ENCODE assay signal across 11 cellular contexts in the genomic region with DNA sequence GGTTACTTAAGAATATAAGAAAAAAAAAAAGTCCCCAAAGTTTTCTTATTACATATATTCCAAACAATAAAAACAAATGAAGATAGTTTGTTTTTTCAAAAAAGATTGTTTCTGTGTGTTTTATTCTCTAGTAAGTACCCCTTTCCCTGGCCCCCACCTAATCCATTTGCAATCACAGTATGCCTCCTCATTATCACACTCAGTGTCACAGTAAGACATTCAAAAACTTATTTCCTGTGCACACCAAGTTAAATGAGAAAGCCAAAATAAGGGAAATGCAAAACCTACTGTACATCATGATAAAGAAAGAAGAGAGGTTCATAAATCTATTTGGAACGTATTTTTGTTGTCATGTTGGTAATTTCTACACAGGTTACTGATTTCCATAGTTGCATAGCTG.
A peak's percentile ranks its signal among the peaks of the same experiment; 100 is the strongest.
DNase-seq lines count a peak whose midpoint lies in the region; ATAC-seq and TF ChIP-seq lines count a peak whose summit lies in the region.
"Had no signal": no experiment of that assay in that cellular context is flagged by ENCODE, and none has a peak within 500 bp of the region (broad histone marks: within the 10 kb centered on the region; RNA-seq: fewer than 3 reads in every experiment).

No MANE protein-coding gene starts in this region.

- CTCF ChIA-PET in activated CD4-positive, alpha-beta memory T cell treated with anti-CD3 and anti-CD28 coated beads, Interleukin-2, amount 10 ng/mL, durations not matched to agents 7 days and 5 days (lab: Charles Lee): interaction anchor here (0.9 to 4.1 kb wide), 2 partner anchors 17 to 61 kb away, joined by 4 to 26 read pairs; a partner anchor contains a TSS

- no peak overlapping the region for H2BK5ac ChIP-seq in neuronal stem cell (ENCODE audit: low read length)

- no peak overlapping the region for H2BK15ac ChIP-seq in neuronal stem cell (ENCODE audit: low read length)

- WGBS in smooth muscle cell (ENCODE audit: low lambda C conversion rate): 71% methylated on average over 1 of the region's 1 CpG
- no CpG with 5 or more reads among the region's 1 CpG for WGBS in neuronal stem cell (ENCODE audit: extremely low coverage in 2 of 2, insufficient read length in 2 of 2, insufficient replicate concordance in 1 of 2), 2 donors

- H3K4me3 Mint-ChIP-seq in activated T-cell treated with anti-CD3 and anti-CD28 coated beads, Interleukin-2, amount 50 U/mL, for 72 hours: peak overlapping the region; percentile 68 to 93
- H3K4me3 Mint-ChIP-seq in activated CD4-positive, alpha-beta memory T cell treated with anti-CD3 and anti-CD28 coated beads, Interleukin-2, amount 10 ng/mL, durations not matched to agents 7 days and 5 days: peak overlapping the region; percentile 65

- no peaks in the 10 kb centered on the region for H4K20me1 ChIP-seq in smooth muscle cell (ENCODE audit: low read depth)

- H3K23ac ChIP-seq in neuronal stem cell (ENCODE audit: low read depth, low read length, poor library complexity): no peak overlapping the region

- H2AK5ac ChIP-seq in neuronal stem cell (ENCODE audit: low read depth, low read length): no peak overlapping the region

- no peak overlapping the region for H4K8ac ChIP-seq in neuronal stem cell (ENCODE audit: low read depth, low read length)

- no peaks in the 10 kb centered on the region for H3K79me1 ChIP-seq in neuronal stem cell (ENCODE audit: low read depth, low read length)

- no peak overlapping the region for H2BK12ac ChIP-seq in neuronal stem cell (ENCODE audit: low read length)

- peaks cover 75% of the 10 kb centered on the region for H3K4me1 Mint-ChIP-seq in activated T-cell treated with anti-CD3 and anti-CD28 coated beads, Interleukin-2, amount 50 U/mL, for 72 hours (ENCODE audit: low read depth)
- peaks cover 73% of the 10 kb centered on the region for H3K4me1 Mint-ChIP-seq in activated CD4-positive, alpha-beta memory T cell treated with anti-CD3 and anti-CD28 coated beads, Interleukin-2, amount 10 ng/mL, durations not matched to agents 7 days and 5 days

- H3K9me3 ChIP-seq in smooth muscle cell (replicated peaks; ENCODE audit: low read depth) (no peaks in the 10 kb centered on the region), neuronal stem cell (replicated peaks in 1 of 2; ENCODE audit: control insufficient read depth in 2 of 2, insufficient read depth in 1 of 2, low read depth in 1 of 2, low read length in 2 of 2) (peaks cover 0 to 9% of the 10 kb centered on the region in 2 donors)
- H3K9me3 ChIP-seq: suprapubic skin had no signal

- H2BK120ac ChIP-seq in neuronal stem cell (ENCODE audit: low read depth, low read length): no peak overlapping the region

- H3K79me2 ChIP-seq in smooth muscle cell (ENCODE audit: low read depth): no peaks in the 10 kb centered on the region

- no peak overlapping the region for H4K91ac ChIP-seq in neuronal stem cell (ENCODE audit: low read depth, low read length, poor library complexity)

- H3K4me1 ChIP-seq in smooth muscle cell (ENCODE audit: low read depth): peaks cover 20% of the 10 kb centered on the region
- H3K4me1 ChIP-seq in neuronal stem cell (ENCODE audit: control insufficient read depth in 2 of 2, insufficient read depth in 1 of 2, low read depth in 1 of 2, low read length in 2 of 2): peaks cover 0 to 17% of the 10 kb centered on the region in 2 donors

- peak; percentile 41 to 47 for ATAC-seq in activated T-cell treated with anti-CD3 and anti-CD28 coated beads, Interleukin-2, amount 50 U/mL, for 72 hours (replicated peaks in 1 of 2)
- peak; percentile 34 for ATAC-seq in HG02852 (IDR thresholded peaks at IDR 0.05; ENCODE audit: unreplicated experiment)
- ATAC-seq: Panc1 had no signal

- H3K9me3 Mint-ChIP-seq in activated T-cell treated with anti-CD3 and anti-CD28 coated beads, Interleukin-2, amount 50 U/mL, for 72 hours: peaks cover 0 to 2% of the 10 kb centered on the region in 2 donors
- no peaks in the 10 kb centered on the region for H3K9me3 Mint-ChIP-seq in activated CD4-positive, alpha-beta memory T cell treated with anti-CD3 and anti-CD28 coated beads, Interleukin-2, amount 10 ng/mL, durations not matched to agents 7 days and 5 days

- H3K4me3 ChIP-seq in smooth muscle cell: no peak overlapping the region
- no peak overlapping the region for H3K4me3 ChIP-seq in neuronal stem cell (ENCODE audit: low read length in 2 of 2)
- H3K4me3 ChIP-seq: suprapubic skin had no signal

- H3K18ac ChIP-seq in neuronal stem cell (ENCODE audit: low read length): no peak overlapping the region

- peaks cover 14% of the 10 kb centered on the region for H3F3A ChIP-seq in smooth muscle cell (ENCODE audit: low read depth)

- H2AFZ ChIP-seq in smooth muscle cell (ENCODE audit: low read depth) (no peak overlapping the region), neuronal stem cell (ENCODE audit: low read length) (no peak overlapping the region)

- H3K14ac ChIP-seq in neuronal stem cell (ENCODE audit: low read length): no peak overlapping the region

- H3K9ac ChIP-seq in smooth muscle cell (ENCODE audit: low read depth) (peak overlapping the region; percentile 12), neuronal stem cell (ENCODE audit: low read depth, low read length, poor library complexity) (no peak overlapping the region)

- H3K36me3 ChIP-seq in smooth muscle cell (ENCODE audit: low read depth): no peaks in the 10 kb centered on the region
- H3K36me3 ChIP-seq in neuronal stem cell (replicated peaks in 1 of 2; ENCODE audit: control insufficient read depth in 2 of 2, insufficient read depth in 2 of 2, low read length in 2 of 2): peaks cover 0 to 35% of the 10 kb centered on the region in 2 donors
- H3K36me3 ChIP-seq: suprapubic skin had no signal

- POLR2A ChIA-PET in activated CD4-positive, alpha-beta memory T cell treated with anti-CD3 and anti-CD28 coated beads, Interleukin-2, amount 10 ng/mL, durations not matched to agents 7 days and 5 days (lab: Charles Lee): interaction anchor here (1.0 to 12.0 kb wide), 9 partner anchors 11 to 62 kb away, joined by 4 to 189 read pairs (median 7); a partner anchor contains a TSS

- peaks cover 2 to 15% of the 10 kb centered on the region in 2 donors for H3K36me3 Mint-ChIP-seq in activated T-cell treated with anti-CD3 and anti-CD28 coated beads, Interleukin-2, amount 50 U/mL, for 72 hours (ENCODE audit: insufficient read depth in 2 of 2)
- H3K36me3 Mint-ChIP-seq in activated CD4-positive, alpha-beta memory T cell treated with anti-CD3 and anti-CD28 coated beads, Interleukin-2, amount 10 ng/mL, durations not matched to agents 7 days and 5 days (ENCODE audit: low read depth): peaks cover 49% of the 10 kb centered on the region

- H3K27ac ChIP-seq in smooth muscle cell (ENCODE audit: low read depth): peak overlapping the region; percentile 85
- no peak overlapping the region for H3K27ac ChIP-seq in neuronal stem cell (replicated peaks; ENCODE audit: low read length)
- H3K27ac ChIP-seq: suprapubic skin had no signal

- TF ChIP-seq CTCF in smooth muscle cell (IDR thresholded peaks at IDR 0.05; ENCODE audit: borderline replicate concordance, insufficient read depth, poor library complexity, severe bottlenecking): no peak

- H3K27me3 ChIP-seq in smooth muscle cell (ENCODE audit: low read depth): no peaks in the 10 kb centered on the region
- H3K27me3 ChIP-seq in neuronal stem cell (ENCODE audit: control insufficient read depth in 3 of 3, insufficient read depth in 3 of 3, low read depth in 1 of 3, low read length in 3 of 3): no peaks in the 10 kb centered on the region
- H3K27me3 ChIP-seq: suprapubic skin had no signal

- H3K4ac ChIP-seq in neuronal stem cell (ENCODE audit: low read length): no peak overlapping the region

- no peak for DNase-seq in activated T-cell treated with anti-CD3 and anti-CD28 coated beads, Interleukin-2, amount 50 U/mL, for 72 hours
- DNase-seq in activated T-cell treated with anti-CD3 and anti-CD28 coated beads, Interleukin-2, amount 50 U/mL, for 48 hours: no peak
- DNase-seq in activated CD4-positive, alpha-beta memory T cell treated with anti-CD3 and anti-CD28 coated beads, Interleukin-2, amount 10 ng/mL, durations not matched to agents 7 days and 5 days: no peak
- DNase-seq in smooth muscle cell (lab: John Stamatoyannopoulos, UW; ENCODE audit: unreplicated experiment): no peak
- DNase-seq in activated CD4-positive, CD25-positive, alpha-beta regulatory T cell (lab: John Stamatoyannopoulos, UW): no peak
- DNase-seq in iPS-NIHi7 (ENCODE audit: extremely low spot score): no peak
- DNase-seq in neuronal stem cell (ENCODE audit: low spot score): no peak
- DNase-seq: small intestine had no signal

- H3K4me2 ChIP-seq in smooth muscle cell (peak overlapping the region; percentile 77), neuronal stem cell (ENCODE audit: insufficient read depth, low read length, poor library complexity, severe bottlenecking) (no peak overlapping the region)

- H3K27me3 Mint-ChIP-seq in activated T-cell treated with anti-CD3 and anti-CD28 coated beads, Interleukin-2, amount 50 U/mL, for 72 hours (ENCODE audit: low read depth): no peaks in the 10 kb centered on the region
- H3K27me3 Mint-ChIP-seq in activated CD4-positive, alpha-beta memory T cell treated with anti-CD3 and anti-CD28 coated beads, Interleukin-2, amount 10 ng/mL, durations not matched to agents 7 days and 5 days: no peaks in the 10 kb centered on the region

- H3K27ac Mint-ChIP-seq in activated T-cell treated with anti-CD3 and anti-CD28 coated beads, Interleukin-2, amount 50 U/mL, for 72 hours: peak overlapping the region; percentile 100
- H3K27ac Mint-ChIP-seq in activated CD4-positive, alpha-beta memory T cell treated with anti-CD3 and anti-CD28 coated beads, Interleukin-2, amount 10 ng/mL, durations not matched to agents 7 days and 5 days: peak overlapping the region; percentile 88
